8 cellular contexts compared by ENCODE assay signal in genomic region chr19:41218615-41219507, GRCh38. TPM values are rescaled to one million over a fixed set of nuclear protein-coding genes. Genes with fewer than 3 reads are reported as not detected.
DNase-seq lines count a peak whose midpoint lies in the region; ATAC-seq, FAIRE-seq and TF ChIP-seq lines count a peak whose summit lies in the region.

AXL (plus strand) TSS chr19:41219223; CDS start chr19:41219393, 170 bp downstream.

- H3K9me3 ChIP-seq in A549 (no peaks in the 10 kb centered on the region), ectodermal cell (ENCODE audit: control insufficient read depth, low read length) (no peaks in the 10 kb centered on the region), HepG2 (ENCODE audit: low read length) (no peaks in the 10 kb centered on the region)

- CTCF ChIA-PET in A549 (lab: Yijun Ruan, JAX): interaction anchor here (0.6 to 16.4 kb wide), 16 partner anchors 10 to 584 kb away, joined by 3 to 295 read pairs (median 4); partner anchors contain the start of genes CCDC97, CYP2S1 and HNRNPUL1
- CTCF ChIA-PET in HepG2 (lab: Yijun Ruan, JAX; ENCODE audit: low intra/inter-chr PET ratio, low total read pairs): no interaction called here

- TF ChIP-seq POLR2A in A549 (IDR thresholded peaks at IDR 0.05; ENCODE audit: low read length) (peak; percentile 59), HepG2 (IDR thresholded peaks at IDR 0.05; ENCODE audit: insufficient read depth in 1 of 2, low read depth in 2 of 2, low read length in 2 of 2) (no peak)

- H3K36me3 ChIP-seq in ectodermal cell (ENCODE audit: control insufficient read depth, insufficient read depth, low read length) (peaks cover 3% of the 10 kb centered on the region), HepG2 (replicated peaks in 1 of 2; ENCODE audit: control insufficient read depth in 1 of 2, insufficient read depth in 2 of 2, low read length in 2 of 2) (no peaks in the 10 kb centered on the region)

- peak; percentile 75 to 80 for ATAC-seq in A549
- ATAC-seq in HepG2: peak; percentile 71
- no peak for ATAC-seq in HG03460 (IDR thresholded peaks at IDR 0.05; ENCODE audit: unreplicated experiment)

- POLR2A ChIA-PET in A549 (lab: Yijun Ruan, JAX): interaction anchor here (0.5 to 3.1 kb wide), 8 partner anchors 9 to 854 kb away, joined by 3 to 54 read pairs (median 3); partner anchors contain the start of genes CCDC97 and HNRNPUL1
- POLR2A ChIA-PET in HepG2 (lab: Yijun Ruan, JAX): interaction anchor here (0.5 to 3.0 kb wide), 5 partner anchors 8 to 1083 kb away, joined by 3 to 10 read pairs (median 4); partner anchors contain the start of genes HNRNPUL1 and PAFAH1B3

- peak; percentile 90 to 97 for DNase-seq in A549 (ENCODE audit: low read depth in 1 of 2, low spot score in 1 of 2)
- DNase-seq in NCI-H2227 (lab: John Stamatoyannopoulos, UW; ENCODE audit: unreplicated experiment): peak; percentile 70
- peak; percentile 25 for DNase-seq in HepG2 (ENCODE audit: low spot score)
- DNase-seq in activated effector memory CD4-positive, alpha-beta T cell treated with Interleukin-2 at 50 U/mL for 16 hours: no peak
- DNase-seq in NOMO-1 (lab: John Stamatoyannopoulos, UW; ENCODE audit: unreplicated experiment in 2 of 2): no peak

- H3K9ac ChIP-seq in HepG2 (ENCODE audit: insufficient read depth, low read depth, low read length): peak within 1 kb of the TSS; percentile 65

- intact Hi-C loops in HepG2 (cut with micrococcal nuclease; ENCODE audit: unreplicated experiment): no loop called here

- H3K4me1 ChIP-seq in A549 (peaks cover 53% of the 10 kb centered on the region), ectodermal cell (ENCODE audit: control insufficient read depth, insufficient read depth, low read length) (peaks cover 21% of the 10 kb centered on the region), HepG2 (ENCODE audit: insufficient read depth, low read length) (peaks cover 51% of the 10 kb centered on the region)

- H3K79me2 ChIP-seq in HepG2 (ENCODE audit: insufficient read depth, low read length): no peaks in the 10 kb centered on the region

- H3K4me3 ChIP-seq in A549: peak within 1 kb of the TSS; percentile 61
- H3K4me3 ChIP-seq in ectodermal cell (ENCODE audit: insufficient read depth, low read depth, low read length): peak within 1 kb of the TSS; percentile 73
- peak within 1 kb of the TSS; percentile 52 to 72 (median 55); a peak in 5 of 6 replicates for H3K4me3 ChIP-seq in HepG2 (replicated peaks in 1 of 3; ENCODE audit: insufficient read depth in 1 of 3, low read depth in 2 of 3, low read length in 3 of 3)

- H3K27me3 ChIP-seq in ectodermal cell (ENCODE audit: control insufficient read depth, insufficient read depth, low read length, poor library complexity, severe bottlenecking): no peaks in the 10 kb centered on the region
- peaks cover 0 to 4% of the 10 kb centered on the region in 2 experiments; a peak in 1 of 5 replicates for H3K27me3 ChIP-seq in HepG2 (ENCODE audit: control insufficient read depth in 1 of 2, insufficient read depth in 2 of 2, low read length in 2 of 2)

- peak within 1 kb of the TSS; percentile 3 for H2AFZ ChIP-seq in HepG2 (ENCODE audit: low read length)

- H3K4me2 ChIP-seq in A549: peak within 1 kb of the TSS; percentile 86
- peak within 1 kb of the TSS; percentile 90 for H3K4me2 ChIP-seq in HepG2 (ENCODE audit: low read depth, low read length)

- peak in 1 of 2 experiments; percentile 20; a peak in 1 of 5 replicates for TF ChIP-seq EP300 in A549 (IDR thresholded peaks at IDR 0.05)
- no peak for TF ChIP-seq EP300 in HepG2 (IDR thresholded peaks at IDR 0.05; ENCODE audit: low read depth in 2 of 2, low read length in 2 of 2)
- TF ChIP-seq EP300 in HepG2 (CRISPR knock-in tag; IDR thresholded peaks at IDR 0.05; ENCODE audit: borderline replicate concordance): no peak

- TF ChIP-seq CTCF in A549 (IDR thresholded peaks at IDR 0.05): no peak
- no peak for TF ChIP-seq CTCF in HepG2 (CRISPR knock-in tag; IDR thresholded peaks at IDR 0.05)

- peak; percentile 76 for FAIRE-seq in A549 (lab: Jason Lieb, UNC)
- FAIRE-seq in HepG2 (lab: Jason Lieb, UNC): no peak

- TF ChIP-seq RAD21 in A549 (conservative IDR thresholded peaks at IDR 0.05 in 1 of 2, IDR thresholded peaks at IDR 0.05 in 1 of 2): no peak; a peak in 1 of 5 replicates
- no peak for TF ChIP-seq RAD21 in HepG2 (CRISPR knock-in tag; IDR thresholded peaks at IDR 0.05)

- H3K27ac ChIP-seq in A549 (peak within 1 kb of the TSS; percentile 85 to 91), ectodermal cell (ENCODE audit: insufficient read depth, low read depth, low read length, poor library complexity, severe bottlenecking) (peak within 1 kb of the TSS; percentile 67), HepG2 (ENCODE audit: extremely low read length, insufficient read depth, low read length) (no peak within 1 kb of the TSS), temporal lobe (ENCODE audit: low read depth, low read length) (peak within 1 kb of the TSS; percentile 57)

- no TSS peak for BruUV-seq in HepG2 (replicated peaks; lab: Mats Ljungman, UMichigan)

- no peaks in the 10 kb centered on the region for H4K20me1 ChIP-seq in HepG2 (ENCODE audit: insufficient read depth, low read length)

- in situ Hi-C loops in HepG2 (cut with HindIII; ENCODE audit: extremely low pct_ligation_motif_present, low pct_unique_long_range_greater_than_20kb): no loop called here

- 2% methylated on average over 27 of the region's 32 CpGs for WGBS in A549 (ENCODE audit: missing lambda C conversion rate)
- 3% methylated on average over 32 of the region's 32 CpGs for WGBS in ectodermal cell, 2 experiments
- 2% methylated on average over 10 of the region's 32 CpGs for WGBS in HepG2 (ENCODE audit: low lambda C conversion rate)

TF ChIP-seq in A549, 52 proteins besides CTCF, POLR2A, EP300 and RAD21 (continues in another document):
- TF ChIP-seq CEBPB (IDR thresholded peaks at IDR 0.05) (peak in 1 of 2 experiments; percentile 78; a peak in 2 of 4 replicates), PBX3 (IDR thresholded peaks at IDR 0.05) (peak; percentile 53; the same call in 1 of the 2 replicates)

TF ChIP-seq in HepG2, 621 proteins besides CTCF, POLR2A, EP300 and RAD21 (continues in another document):
- TF ChIP-seq ZNF607 (CRISPR knock-in tag; IDR thresholded peaks at IDR 0.05; ENCODE audit: borderline replicate concordance) (no peak), MLLT10 (CRISPR knock-in tag; IDR thresholded peaks at IDR 0.05) (no peak)

RNA-seq across cellular contexts. Expression of gene AXL, which starts in this region (rescaled TPM):
- 60.1 and 60.3 TPM in 2 replicates for polyA plus RNA-seq in A549 (2011; rRNA removed)
- 66.8 and 78.1 TPM in 2 replicates for polyA plus RNA-seq in A549 (2012; cell fraction: cytosol; rRNA removed)
- 128 and 129 TPM in 2 replicates for polyA plus RNA-seq in A549 (2012; cell fraction: nucleus; rRNA removed)
- 45.4 to 69.4 TPM (median 47.8 TPM) in 3 replicates for polyA plus RNA-seq in A549 (2017; fragmentation: RNase III; extraction: RNeasy Plus Mini Kit Qiagen cat#74134 plus additional on column Dnase treatment)
- 378 and 386 TPM in 2 replicates for polyA minus RNA-seq in A549 (2011; rRNA and poly(A)+ RNA removed)
- 35.5 TPM for polyA plus RNA-seq in ectodermal cell (2013, experiment 1 of 4)
- 43.3 TPM for polyA plus RNA-seq in ectodermal cell (2013, experiment 2 of 4)
- 31.7 TPM for polyA plus RNA-seq in ectodermal cell (2013, experiment 3 of 4)
- polyA plus RNA-seq in ectodermal cell (2013, experiment 4 of 4): 36.9 TPM
- total RNA-seq in HepG2 (2016; rRNA removed; fragmentation: Illumina TruSeq; extraction: Trizol): 0.31 and 0.71 TPM in 2 replicates
- 0.18 and 0.20 TPM in 2 replicates for total RNA-seq in HepG2 (2016; cell fraction: cytosol; rRNA removed; fragmentation: Illumina TruSeq; extraction: Trizol; ENCODE audit: low read depth)
- total RNA-seq in HepG2 (2016; cell fraction: insoluble cytoplasmic fraction; rRNA removed; fragmentation: Illumina TruSeq; extraction: Trizol): 0.54 and 0.67 TPM in 2 replicates
- 0.59 and 0.79 TPM in 2 replicates for total RNA-seq in HepG2 (2016; cell fraction: membrane; rRNA removed; fragmentation: Illumina TruSeq; extraction: Trizol)
- 1.1 and 1.8 TPM in 2 replicates for total RNA-seq in HepG2 (2016; cell fraction: nucleus; rRNA removed; fragmentation: Illumina TruSeq; extraction: Trizol)
- 5.7 and 5.9 TPM in 2 replicates for polyA plus RNA-seq in HepG2 (2011; rRNA removed)
- 4.3 and 4.8 TPM in 2 replicates for polyA plus RNA-seq in HepG2 (2011; cell fraction: cytosol; rRNA removed)
- 5.2 and 8.0 TPM in 2 replicates for polyA plus RNA-seq in HepG2 (2011; cell fraction: nucleus; rRNA removed)
- 2.9 and 4.5 TPM in 2 replicates for polyA plus RNA-seq in HepG2 (2012)
- 0.09 and 0.10 TPM in 2 replicates for polyA plus RNA-seq in HepG2 (2016; cell fraction: cytosol; fragmentation: Illumina TruSeq; extraction: Trizol; ENCODE audit: low read depth)
- polyA plus RNA-seq in HepG2 (2016; cell fraction: insoluble cytoplasmic fraction; fragmentation: Illumina TruSeq; extraction: Trizol; ENCODE audit: low read depth): 0.39 and 0.46 TPM in 2 replicates
- polyA plus RNA-seq in HepG2 (2016; cell fraction: membrane; fragmentation: Illumina TruSeq; extraction: Trizol; ENCODE audit: low read depth): 0.32 and 0.35 TPM in 2 replicates
- polyA plus RNA-seq in HepG2 (2016; cell fraction: nucleus; fragmentation: Illumina TruSeq; extraction: Trizol; ENCODE audit: insufficient read depth, low read depth): 1.3 and 1.4 TPM in 2 replicates
- polyA minus RNA-seq in HepG2 (2011; rRNA and poly(A)+ RNA removed; ENCODE audit: low replicate concordance): 26.1 and 95.6 TPM in 2 replicates
- polyA minus RNA-seq in HepG2 (2011; cell fraction: cytosol; rRNA and poly(A)+ RNA removed): 11.6 and 12.8 TPM in 2 replicates
- 5.0 and 5.1 TPM in 2 replicates for polyA minus RNA-seq in HepG2 (2011; cell fraction: nucleus; rRNA and poly(A)+ RNA removed)
- 7.1 TPM for total RNA-seq in temporal lobe

Comparison
In these comparisons a context has a peak if more than half of its experiments do, and no peak if none do; other contexts are left out.
1. DNase-seq: peak in A549 (2 of 2), NCI-H2227 (single experiment) and HepG2 (single experiment); none in activated effector memory CD4-positive, alpha-beta T cell treated with Interleukin-2 at 50 U/mL for 16 hours (single experiment) and NOMO-1 (0 of 2).
2. Of the 38 proteins assayed by ChIP-seq in both HepG2 and A549: peak only in HepG2: none; only in A549: BCL3, CHD2, JUN, MAX, PBX3, PHF8 and 2 more; in both: none; in neither: 28; mixed calls (peak in some experiments, not most) for 2.
3. Peak in every context shown above with its lines, with median percentiles within 50 percentile points of each other: H3K4me3 ChIP-seq.